ENCODE assay signal across 1 cellular context in the genomic region with DNA sequence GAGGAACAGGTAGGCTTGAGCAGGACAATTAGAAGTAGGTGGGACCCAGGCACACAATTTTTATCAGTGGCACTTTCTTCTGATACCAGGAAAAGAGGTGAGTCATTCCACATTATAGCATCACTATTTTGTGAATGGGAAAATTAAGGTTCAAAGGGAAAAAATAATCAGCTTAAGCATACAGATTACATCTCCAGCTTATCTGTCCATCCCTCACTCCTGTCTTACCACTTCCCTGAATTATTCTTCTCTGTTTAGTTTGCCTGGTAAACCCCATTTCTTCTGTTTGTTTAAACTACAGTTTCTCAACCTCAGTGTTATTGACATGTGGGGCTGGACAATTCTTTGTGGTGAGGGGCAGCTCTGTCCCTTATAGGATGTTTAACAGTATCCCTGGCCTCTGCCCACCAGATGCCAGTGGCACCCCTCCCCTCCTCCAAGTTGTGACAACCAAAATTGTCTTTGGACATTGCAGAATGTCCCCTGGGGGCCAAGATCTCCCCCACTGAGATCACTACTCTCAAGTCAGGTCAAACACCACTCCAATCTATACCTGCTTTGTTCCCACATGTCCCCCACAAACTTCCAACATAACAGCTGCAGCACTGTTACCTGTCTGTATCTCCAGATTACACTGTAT.
A peak's percentile ranks its signal among the peaks of the same experiment; 100 is the strongest.
TF ChIP-seq lines count a peak whose summit lies in the region.

No MANE protein-coding gene starts in this region.

TF ChIP-seq in HepG2, 621 proteins besides CTCF, POLR2A, EP300 and RAD21 (continued from another document and continues in another):
- TF ChIP-seq, protein P1, sequence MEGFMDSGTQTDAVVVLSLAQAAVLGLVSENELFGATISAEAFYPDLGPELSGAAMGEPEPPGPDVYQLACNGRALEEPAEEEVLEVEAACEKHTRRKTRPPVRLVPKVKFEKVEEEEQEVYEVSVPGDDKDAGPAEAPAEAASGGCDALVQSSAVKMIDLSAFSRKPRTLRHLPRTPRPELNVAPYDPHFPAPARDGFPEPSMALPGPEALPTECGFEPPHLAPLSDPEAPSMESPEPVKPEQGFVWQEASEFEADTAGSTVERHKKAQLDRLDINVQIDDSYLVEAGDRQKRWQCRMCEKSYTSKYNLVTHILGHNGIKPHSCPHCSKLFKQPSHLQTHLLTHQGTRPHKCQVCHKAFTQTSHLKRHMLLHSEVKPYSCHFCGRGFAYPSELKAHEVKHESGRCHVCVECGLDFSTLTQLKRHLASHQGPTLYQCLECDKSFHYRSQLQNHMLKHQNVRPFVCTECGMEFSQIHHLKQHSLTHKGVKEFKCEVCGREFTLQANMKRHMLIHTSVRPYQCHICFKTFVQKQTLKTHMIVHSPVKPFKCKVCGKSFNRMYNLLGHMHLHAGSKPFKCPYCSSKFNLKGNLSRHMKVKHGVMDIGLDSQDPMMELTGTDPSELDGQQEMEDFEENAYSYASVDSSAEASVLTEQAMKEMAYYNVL (CRISPR knock-in tag; IDR thresholded peaks at IDR 0.05; ENCODE audit: borderline replicate concordance): peak; percentile 99
- TF ChIP-seq THYN1 (CRISPR knock-in tag; IDR thresholded peaks at IDR 0.05; ENCODE audit: borderline replicate concordance, low read depth) (no peak), HNF4A (CRISPR knock-in tag; IDR thresholded peaks at IDR 0.05) (peak; percentile 86), GATAD1 (CRISPR knock-in tag; IDR thresholded peaks at IDR 0.05) (no peak), HOXA5 (CRISPR knock-in tag; IDR thresholded peaks at IDR 0.05) (0 out of 2 replicates have a peak, but pooled peaks have one; percentile 24), HMG20A (CRISPR knock-in tag; IDR thresholded peaks at IDR 0.05; ENCODE audit: borderline replicate concordance) (peak; percentile 57; the same call in 1 of the 2 replicates), BCL6 (CRISPR knock-in tag; IDR thresholded peaks at IDR 0.05) (peak; percentile 93), ETV5 (CRISPR knock-in tag; IDR thresholded peaks at IDR 0.05; ENCODE audit: borderline replicate concordance) (peak; percentile 47; the same call in 1 of the 2 replicates), MED1 (CRISPR knock-in tag; IDR thresholded peaks at IDR 0.05) (peak; percentile 92), ZNF430 (CRISPR knock-in tag; IDR thresholded peaks at IDR 0.05) (0 out of 2 replicates have a peak, but pooled peaks have one; percentile 45), HNRNPL (IDR thresholded peaks at IDR 0.05; ENCODE audit: low read depth, low read length) (peak; percentile 85), CEBPB (IDR thresholded peaks at IDR 0.05; ENCODE audit: borderline replicate concordance, low read depth, low read length) (0 out of 2 replicates have a peak, but pooled peaks have one; percentile 36), ARNT2 (CRISPR knock-in tag; IDR thresholded peaks at IDR 0.05; ENCODE audit: low read depth) (0 out of 2 replicates have a peak, but pooled peaks have one; percentile 43), CREM (IDR thresholded peaks at IDR 0.05) (peak; percentile 95; the same call in 1 of the 2 replicates), CREM (CRISPR knock-in tag; IDR thresholded peaks at IDR 0.05) (no peak), PITX1 (CRISPR knock-in tag; IDR thresholded peaks at IDR 0.05) (0 out of 2 replicates have a peak, but pooled peaks have one; percentile 29), MTA1 (CRISPR knock-in tag; IDR thresholded peaks at IDR 0.05; ENCODE audit: borderline replicate concordance) (peak; percentile 21; the same call in 1 of the 2 replicates), ARID2 (CRISPR knock-in tag; IDR thresholded peaks at IDR 0.05; ENCODE audit: borderline replicate concordance) (peak; percentile 65; the same call in 1 of the 2 replicates), HNF4G (IDR thresholded peaks at IDR 0.05; ENCODE audit: borderline replicate concordance, low read depth, low read length) (peak; percentile 85; the same call in 1 of the 2 replicates), HNF4G (CRISPR knock-in tag; IDR thresholded peaks at IDR 0.05; ENCODE audit: borderline replicate concordance, low read depth) (no peak)
- TF ChIP-seq, protein P2, sequence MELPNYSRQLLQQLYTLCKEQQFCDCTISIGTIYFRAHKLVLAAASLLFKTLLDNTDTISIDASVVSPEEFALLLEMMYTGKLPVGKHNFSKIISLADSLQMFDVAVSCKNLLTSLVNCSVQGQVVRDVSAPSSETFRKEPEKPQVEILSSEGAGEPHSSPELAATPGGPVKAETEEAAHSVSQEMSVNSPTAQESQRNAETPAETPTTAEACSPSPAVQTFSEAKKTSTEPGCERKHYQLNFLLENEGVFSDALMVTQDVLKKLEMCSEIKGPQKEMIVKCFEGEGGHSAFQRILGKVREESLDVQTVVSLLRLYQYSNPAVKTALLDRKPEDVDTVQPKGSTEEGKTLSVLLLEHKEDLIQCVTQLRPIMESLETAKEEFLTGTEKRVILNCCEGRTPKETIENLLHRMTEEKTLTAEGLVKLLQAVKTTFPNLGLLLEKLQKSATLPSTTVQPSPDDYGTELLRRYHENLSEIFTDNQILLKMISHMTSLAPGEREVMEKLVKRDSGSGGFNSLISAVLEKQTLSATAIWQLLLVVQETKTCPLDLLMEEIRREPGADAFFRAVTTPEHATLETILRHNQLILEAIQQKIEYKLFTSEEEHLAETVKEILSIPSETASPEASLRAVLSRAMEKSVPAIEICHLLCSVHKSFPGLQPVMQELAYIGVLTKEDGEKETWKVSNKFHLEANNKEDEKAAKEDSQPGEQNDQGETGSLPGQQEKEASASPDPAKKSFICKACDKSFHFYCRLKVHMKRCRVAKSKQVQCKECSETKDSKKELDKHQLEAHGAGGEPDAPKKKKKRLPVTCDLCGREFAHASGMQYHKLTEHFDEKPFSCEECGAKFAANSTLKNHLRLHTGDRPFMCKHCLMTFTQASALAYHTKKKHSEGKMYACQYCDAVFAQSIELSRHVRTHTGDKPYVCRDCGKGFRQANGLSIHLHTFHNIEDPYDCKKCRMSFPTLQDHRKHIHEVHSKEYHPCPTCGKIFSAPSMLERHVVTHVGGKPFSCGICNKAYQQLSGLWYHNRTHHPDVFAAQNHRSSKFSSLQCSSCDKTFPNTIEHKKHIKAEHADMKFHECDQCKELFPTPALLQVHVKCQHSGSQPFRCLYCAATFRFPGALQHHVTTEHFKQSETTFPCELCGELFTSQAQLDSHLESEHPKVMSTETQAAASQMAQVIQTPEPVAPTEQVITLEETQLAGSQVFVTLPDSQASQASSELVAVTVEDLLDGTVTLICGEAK (IDR thresholded peaks at IDR 0.05): no peak
- TF ChIP-seq, protein P2 (CRISPR knock-in tag; IDR thresholded peaks at IDR 0.05): no peak
- TF ChIP-seq, protein P3, sequence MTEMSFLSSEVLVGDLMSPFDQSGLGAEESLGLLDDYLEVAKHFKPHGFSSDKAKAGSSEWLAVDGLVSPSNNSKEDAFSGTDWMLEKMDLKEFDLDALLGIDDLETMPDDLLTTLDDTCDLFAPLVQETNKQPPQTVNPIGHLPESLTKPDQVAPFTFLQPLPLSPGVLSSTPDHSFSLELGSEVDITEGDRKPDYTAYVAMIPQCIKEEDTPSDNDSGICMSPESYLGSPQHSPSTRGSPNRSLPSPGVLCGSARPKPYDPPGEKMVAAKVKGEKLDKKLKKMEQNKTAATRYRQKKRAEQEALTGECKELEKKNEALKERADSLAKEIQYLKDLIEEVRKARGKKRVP (CRISPR knock-in tag; IDR thresholded peaks at IDR 0.05): peak in 1 of 2 experiments; percentile 72; a peak in 2 of 4 replicates
- TF ChIP-seq, protein P4, sequence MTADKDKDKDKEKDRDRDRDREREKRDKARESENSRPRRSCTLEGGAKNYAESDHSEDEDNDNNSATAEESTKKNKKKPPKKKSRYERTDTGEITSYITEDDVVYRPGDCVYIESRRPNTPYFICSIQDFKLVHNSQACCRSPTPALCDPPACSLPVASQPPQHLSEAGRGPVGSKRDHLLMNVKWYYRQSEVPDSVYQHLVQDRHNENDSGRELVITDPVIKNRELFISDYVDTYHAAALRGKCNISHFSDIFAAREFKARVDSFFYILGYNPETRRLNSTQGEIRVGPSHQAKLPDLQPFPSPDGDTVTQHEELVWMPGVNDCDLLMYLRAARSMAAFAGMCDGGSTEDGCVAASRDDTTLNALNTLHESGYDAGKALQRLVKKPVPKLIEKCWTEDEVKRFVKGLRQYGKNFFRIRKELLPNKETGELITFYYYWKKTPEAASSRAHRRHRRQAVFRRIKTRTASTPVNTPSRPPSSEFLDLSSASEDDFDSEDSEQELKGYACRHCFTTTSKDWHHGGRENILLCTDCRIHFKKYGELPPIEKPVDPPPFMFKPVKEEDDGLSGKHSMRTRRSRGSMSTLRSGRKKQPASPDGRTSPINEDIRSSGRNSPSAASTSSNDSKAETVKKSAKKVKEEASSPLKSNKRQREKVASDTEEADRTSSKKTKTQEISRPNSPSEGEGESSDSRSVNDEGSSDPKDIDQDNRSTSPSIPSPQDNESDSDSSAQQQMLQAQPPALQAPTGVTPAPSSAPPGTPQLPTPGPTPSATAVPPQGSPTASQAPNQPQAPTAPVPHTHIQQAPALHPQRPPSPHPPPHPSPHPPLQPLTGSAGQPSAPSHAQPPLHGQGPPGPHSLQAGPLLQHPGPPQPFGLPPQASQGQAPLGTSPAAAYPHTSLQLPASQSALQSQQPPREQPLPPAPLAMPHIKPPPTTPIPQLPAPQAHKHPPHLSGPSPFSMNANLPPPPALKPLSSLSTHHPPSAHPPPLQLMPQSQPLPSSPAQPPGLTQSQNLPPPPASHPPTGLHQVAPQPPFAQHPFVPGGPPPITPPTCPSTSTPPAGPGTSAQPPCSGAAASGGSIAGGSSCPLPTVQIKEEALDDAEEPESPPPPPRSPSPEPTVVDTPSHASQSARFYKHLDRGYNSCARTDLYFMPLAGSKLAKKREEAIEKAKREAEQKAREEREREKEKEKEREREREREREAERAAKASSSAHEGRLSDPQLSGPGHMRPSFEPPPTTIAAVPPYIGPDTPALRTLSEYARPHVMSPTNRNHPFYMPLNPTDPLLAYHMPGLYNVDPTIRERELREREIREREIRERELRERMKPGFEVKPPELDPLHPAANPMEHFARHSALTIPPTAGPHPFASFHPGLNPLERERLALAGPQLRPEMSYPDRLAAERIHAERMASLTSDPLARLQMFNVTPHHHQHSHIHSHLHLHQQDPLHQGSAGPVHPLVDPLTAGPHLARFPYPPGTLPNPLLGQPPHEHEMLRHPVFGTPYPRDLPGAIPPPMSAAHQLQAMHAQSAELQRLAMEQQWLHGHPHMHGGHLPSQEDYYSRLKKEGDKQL (CRISPR knock-in tag; IDR thresholded peaks at IDR 0.05; ENCODE audit: low read depth): 0 out of 2 replicates have a peak, but pooled peaks have one; percentile 69
- TF ChIP-seq, protein P5, sequence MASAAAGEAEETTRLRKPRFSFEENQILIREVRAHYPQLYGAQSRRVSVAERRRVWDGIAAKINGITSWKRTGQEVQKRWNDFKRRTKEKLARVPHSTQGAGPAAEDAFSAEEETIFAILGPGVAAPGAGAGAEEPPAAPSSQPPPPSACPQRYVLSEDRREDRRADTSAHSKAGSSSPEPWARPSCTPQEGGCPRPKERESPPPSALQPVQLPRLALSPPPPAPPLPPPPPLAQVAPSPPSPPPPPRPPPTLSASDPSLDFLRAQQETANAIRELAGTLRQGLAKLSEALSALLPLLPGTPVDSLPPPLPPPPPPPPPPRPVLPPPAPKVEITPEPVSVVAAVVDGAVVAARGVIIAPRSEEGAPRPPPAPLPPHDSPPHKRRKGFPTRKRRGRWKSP (CRISPR knock-in tag; IDR thresholded peaks at IDR 0.05): no peak; the same call in 1 of the 2 replicates
- TF ChIP-seq, protein P6, sequence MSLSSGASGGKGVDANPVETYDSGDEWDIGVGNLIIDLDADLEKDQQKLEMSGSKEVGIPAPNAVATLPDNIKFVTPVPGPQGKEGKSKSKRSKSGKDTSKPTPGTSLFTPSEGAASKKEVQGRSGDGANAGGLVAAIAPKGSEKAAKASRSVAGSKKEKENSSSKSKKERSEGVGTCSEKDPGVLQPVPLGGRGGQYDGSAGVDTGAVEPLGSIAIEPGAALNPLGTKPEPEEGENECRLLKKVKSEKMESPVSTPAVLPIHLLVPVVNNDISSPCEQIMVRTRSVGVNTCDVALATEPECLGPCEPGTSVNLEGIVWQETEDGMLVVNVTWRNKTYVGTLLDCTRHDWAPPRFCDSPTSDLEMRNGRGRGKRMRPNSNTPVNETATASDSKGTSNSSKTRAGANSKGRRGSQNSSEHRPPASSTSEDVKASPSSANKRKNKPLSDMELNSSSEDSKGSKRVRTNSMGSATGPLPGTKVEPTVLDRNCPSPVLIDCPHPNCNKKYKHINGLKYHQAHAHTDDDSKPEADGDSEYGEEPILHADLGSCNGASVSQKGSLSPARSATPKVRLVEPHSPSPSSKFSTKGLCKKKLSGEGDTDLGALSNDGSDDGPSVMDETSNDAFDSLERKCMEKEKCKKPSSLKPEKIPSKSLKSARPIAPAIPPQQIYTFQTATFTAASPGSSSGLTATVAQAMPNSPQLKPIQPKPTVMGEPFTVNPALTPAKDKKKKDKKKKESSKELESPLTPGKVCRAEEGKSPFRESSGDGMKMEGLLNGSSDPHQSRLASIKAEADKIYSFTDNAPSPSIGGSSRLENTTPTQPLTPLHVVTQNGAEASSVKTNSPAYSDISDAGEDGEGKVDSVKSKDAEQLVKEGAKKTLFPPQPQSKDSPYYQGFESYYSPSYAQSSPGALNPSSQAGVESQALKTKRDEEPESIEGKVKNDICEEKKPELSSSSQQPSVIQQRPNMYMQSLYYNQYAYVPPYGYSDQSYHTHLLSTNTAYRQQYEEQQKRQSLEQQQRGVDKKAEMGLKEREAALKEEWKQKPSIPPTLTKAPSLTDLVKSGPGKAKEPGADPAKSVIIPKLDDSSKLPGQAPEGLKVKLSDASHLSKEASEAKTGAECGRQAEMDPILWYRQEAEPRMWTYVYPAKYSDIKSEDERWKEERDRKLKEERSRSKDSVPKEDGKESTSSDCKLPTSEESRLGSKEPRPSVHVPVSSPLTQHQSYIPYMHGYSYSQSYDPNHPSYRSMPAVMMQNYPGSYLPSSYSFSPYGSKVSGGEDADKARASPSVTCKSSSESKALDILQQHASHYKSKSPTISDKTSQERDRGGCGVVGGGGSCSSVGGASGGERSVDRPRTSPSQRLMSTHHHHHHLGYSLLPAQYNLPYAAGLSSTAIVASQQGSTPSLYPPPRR (CRISPR knock-in tag; IDR thresholded peaks at IDR 0.05; ENCODE audit: borderline replicate concordance): peak; percentile 88
